1 cellular context compared by ENCODE assay signal in genomic region chr6:134247271-134247833, GRCh38.
TF ChIP-seq lines count a peak whose summit lies in the region.

No MANE protein-coding gene starts in this region.

TF ChIP-seq in GM12878, 131 proteins besides CTCF, POLR2A, EP300 and RAD21 (continued from another document and continues in another):
- TF ChIP-seq HDAC2 (IDR thresholded peaks at IDR 0.05) (no peak), JUNB (IDR thresholded peaks at IDR 0.05) (peak; percentile 99), NBN (IDR thresholded peaks at IDR 0.05) (peak; percentile 93), ZBTB33 (IDR thresholded peaks at IDR 0.05) (no peak; the same call in 1 of the 2 replicates), ZNF384 (IDR thresholded peaks at IDR 0.05; ENCODE audit: borderline replicate concordance, low read depth, low read length) (no peak), RELA (IDR thresholded peaks at IDR 0.05; ENCODE audit: borderline replicate concordance, partially characterized antibody) (peak; percentile 84), USF1 (IDR thresholded peaks at IDR 0.05; ENCODE audit: borderline replicate concordance, extremely low read length, insufficient read depth, low read depth, low read length) (peak; percentile 22), CREB1 (IDR thresholded peaks at IDR 0.05; ENCODE audit: low read depth) (peak; percentile 72), SUPT20H (IDR thresholded peaks at IDR 0.05; ENCODE audit: borderline replicate concordance, control insufficient read depth, low read depth, low read length) (no peak), BRCA1 (IDR thresholded peaks at IDR 0.05; ENCODE audit: low read depth, low read length) (no peak), RELB (IDR thresholded peaks at IDR 0.05; ENCODE audit: low read depth) (peak; percentile 99), ZNF687 (IDR thresholded peaks at IDR 0.05) (0 out of 2 replicates have a peak, but pooled peaks have one; percentile 15), EZH2 (IDR thresholded peaks at IDR 0.05; ENCODE audit: borderline replicate concordance, control insufficient read depth, low read depth, low read length) (0 out of 2 replicates have a peak, but pooled peaks have one; percentile 41), POLR2AphosphoS5 (IDR thresholded peaks at IDR 0.05; ENCODE audit: low read length) (no peak), ZNF592 (IDR thresholded peaks at IDR 0.05) (no peak), RCOR1 (conservative IDR thresholded peaks at IDR 0.05; ENCODE audit: low read depth, low read length) (peak; percentile 96; the same call in 1 of the 2 replicates), GABPA (IDR thresholded peaks at IDR 0.05; ENCODE audit: low read depth) (peak; percentile 79; the same call in 1 of the 2 replicates), KLF5 (IDR thresholded peaks at IDR 0.05; ENCODE audit: partially characterized antibody) (peak; percentile 93), ELK1 (IDR thresholded peaks at IDR 0.05; ENCODE audit: low read depth, low read length) (no peak), IRF4 (IDR thresholded peaks at IDR 0.05; ENCODE audit: low read depth, low read length) (peak; percentile 93), HCFC1 (IDR thresholded peaks at IDR 0.05; ENCODE audit: low read length) (no peak), CHD2 (IDR thresholded peaks at IDR 0.05; ENCODE audit: borderline replicate concordance, low read depth, low read length) (peak; percentile 79), NFIC (IDR thresholded peaks at IDR 0.05; ENCODE audit: low read depth, low read length) (peak; percentile 100), PAX5 (IDR thresholded peaks at IDR 0.05; ENCODE audit: borderline replicate concordance, low read depth, low read length) (peak; percentile 90; the same call in 1 of the 2 replicates), ZBTB40 (IDR thresholded peaks at IDR 0.05; ENCODE audit: borderline replicate concordance) (no peak; the same call in 1 of the 2 replicates), MTA3 (IDR thresholded peaks at IDR 0.05; ENCODE audit: borderline replicate concordance, low read length) (peak; percentile 100), POU2F2 (IDR thresholded peaks at IDR 0.05; ENCODE audit: borderline replicate concordance, low read depth, low read length) (peak; percentile 86; the same call in 2 of the 3 replicates), PRDM15 (CRISPR knock-in tag; IDR thresholded peaks at IDR 0.05) (no peak)
